ENCODE assay signal across 8 cellular contexts in the genomic region with DNA sequence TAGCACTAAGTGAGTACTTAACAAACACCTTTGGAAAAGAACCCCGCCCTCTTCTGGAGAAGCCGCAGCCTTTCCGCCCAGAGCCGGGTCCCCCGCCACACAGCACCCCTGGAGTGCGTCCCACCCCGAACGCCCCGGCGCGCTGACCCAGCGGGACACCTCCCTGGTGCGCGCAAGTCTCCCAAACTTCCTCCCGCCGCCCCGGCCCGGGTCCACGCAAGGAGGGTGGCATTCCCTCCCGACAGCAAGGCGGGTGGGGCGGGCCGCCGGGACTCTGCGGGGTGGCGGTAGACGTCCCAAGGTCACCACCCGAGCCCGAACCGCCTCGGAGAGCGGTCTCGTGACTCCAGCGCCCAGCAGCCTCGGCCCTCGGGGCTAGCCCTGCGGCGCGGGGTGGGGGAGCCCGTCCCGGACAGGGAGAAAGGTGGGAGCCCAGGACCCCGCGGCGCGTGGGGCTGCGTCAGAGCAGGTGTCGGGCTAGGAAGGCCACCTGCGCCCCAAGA. TPM values are rescaled to one million over a fixed set of nuclear protein-coding genes. Genes with fewer than 3 reads are reported as not detected.
DNase-seq lines count a peak whose midpoint lies in the region; TF ChIP-seq lines count a peak whose summit lies in the region.

No MANE protein-coding gene starts in this region.

- TF ChIP-seq CTCF in HFFc6 (IDR thresholded peaks at IDR 0.05), result peak; percentile 53; the same call in 1 of the 2 replicates
- TF ChIP-seq CTCF in MM.1S (IDR thresholded peaks at IDR 0.05; ENCODE audit: low read length), result peak; percentile 6; the same call in 1 of the 2 replicates
- TF ChIP-seq CTCF in esophagus muscularis mucosa (IDR thresholded peaks at IDR 0.05), result peak in 1 of 3 experiments; percentile 7
- TF ChIP-seq CTCF in thyroid gland (IDR thresholded peaks at IDR 0.05), result peak in 1 of 6 experiments; percentile 8

- H3K79me2 ChIP-seq in MM.1S (ENCODE audit: low read length), result peaks cover 56% of the 10 kb centered on the region

- peak overlapping the region; percentile 99 for H3K4me2 ChIP-seq in MM.1S (ENCODE audit: low read depth, low read length)

- no peaks in the 10 kb centered on the region for H3K36me3 Mint-ChIP-seq in HFFc6 (ENCODE audit: low read depth)

- peaks cover 25% of the 10 kb centered on the region for H3K4me1 ChIP-seq in MM.1S (ENCODE audit: low read length)
- H3K4me1 ChIP-seq in esophagus muscularis mucosa, result peaks cover 27 to 37% (median 34%) of the 10 kb centered on the region in 4 donors
- H3K4me1 ChIP-seq in muscle layer of duodenum (ENCODE audit: control insufficient read depth in 1 of 2, insufficient read depth in 2 of 2, low read length in 2 of 2), result peaks cover 0 to 23% of the 10 kb centered on the region in 2 donors
- H3K4me1 ChIP-seq in thyroid gland, result peaks cover 11 to 15% of the 10 kb centered on the region in 2 donors

- intact Hi-C loops in esophagus muscularis mucosa (cut with DNase I) (loop anchor here (10.0 kb wide), 1 partner anchor 172 kb away; no protein-coding TSS in a partner anchor), thyroid gland (cut with DNase I) (no loop called here)

- TF ChIP-seq POLR2A in esophagus muscularis mucosa (IDR thresholded peaks at IDR 0.05; ENCODE audit: low read depth) (no peak), thyroid gland (IDR thresholded peaks at IDR 0.05) (no peak)

- peaks cover 3% of the 10 kb centered on the region; the same call in 1 of the 2 replicates for H3K27me3 Mint-ChIP-seq in HFFc6 (ENCODE audit: insufficient read depth)

- H3K36me3 ChIP-seq in MM.1S (replicated peaks; ENCODE audit: insufficient read depth, low read length), result peaks cover 6% of the 10 kb centered on the region; the same call in 1 of the 2 replicates
- peaks cover under 1 to 15% (median 4%) of the 10 kb centered on the region in 4 donors for H3K36me3 ChIP-seq in esophagus muscularis mucosa
- H3K36me3 ChIP-seq in muscle layer of duodenum (ENCODE audit: control insufficient read depth in 1 of 2, insufficient read depth in 2 of 2, low read length in 2 of 2), result peaks cover 5 to 11% of the 10 kb centered on the region in 2 donors
- H3K36me3 ChIP-seq in thyroid gland, result peaks cover 0 to 1% of the 10 kb centered on the region in 2 donors

- H3K4me3 ChIP-seq in MM.1S (ENCODE audit: low read length) (peak overlapping the region; percentile 98), esophagus muscularis mucosa (peak overlapping the region; percentile 97 to 100 (median 99)), muscle layer of duodenum (ENCODE audit: low read depth in 1 of 2, low read length in 2 of 2) (peak overlapping the region; percentile 74 to 99), thyroid gland (replicated peaks in 1 of 3) (peak overlapping the region; percentile 77 to 99 (median 93))

- no peaks in the 10 kb centered on the region for H3K9me2 ChIP-seq in MM.1S (replicated peaks; ENCODE audit: insufficient read depth, low read length)

- H3F3A ChIP-seq in MM.1S (ENCODE audit: insufficient read depth, low read length), result 0 out of 2 replicates have a peak, but pooled peaks cover under 1% of the 10 kb centered on the region

- DNase-seq in NCI-H146 (lab: John Stamatoyannopoulos, UW) (peak; percentile 51), NCI-H146 treated with DMSO at 0.1 percent for 48 hours (lab: John Stamatoyannopoulos, UW; ENCODE audit: unreplicated experiment) (no peak), HFFc6 (no peak), MM.1S (peak; percentile 26), esophagus muscularis mucosa (ENCODE audit: extremely low spot score) (no peak), thyroid gland (peak; percentile 43 to 46)
- peak; percentile 28 for DNase-seq in activated CD8-positive, alpha-beta memory T cell treated with anti-CD3 and anti-CD28 coated beads, Interleukin-2, amount 50 U/mL, for 4 hours

- H3K27ac Mint-ChIP-seq in HFFc6, result peak overlapping the region; percentile 49; the same call in 1 of the 2 replicates

- TF ChIP-seq EP300 in esophagus muscularis mucosa (IDR thresholded peaks at IDR 0.05), result no peak

- H3K4me1 Mint-ChIP-seq in HFFc6 (ENCODE audit: low read depth), result peaks cover 39% of the 10 kb centered on the region

- H3K27ac ChIP-seq in MM.1S (ENCODE audit: low read length) (peak overlapping the region; percentile 76), esophagus muscularis mucosa (replicated peaks in 1 of 4) (peak overlapping the region; percentile 89 to 92 (median 91)), muscle layer of duodenum (ENCODE audit: low read length) (no peak overlapping the region), thyroid gland (peak overlapping the region; percentile 77 to 91 (median 85))

- no peaks in the 10 kb centered on the region for H3K27me3 ChIP-seq in MM.1S (replicated peaks; ENCODE audit: insufficient read depth, low read length)
- no peaks in the 10 kb centered on the region for H3K27me3 ChIP-seq in esophagus muscularis mucosa
- H3K27me3 ChIP-seq in muscle layer of duodenum (ENCODE audit: low read depth, low read length), result no peaks in the 10 kb centered on the region
- no peaks in the 10 kb centered on the region for H3K27me3 ChIP-seq in thyroid gland

- peak overlapping the region; percentile 94 for H2AFZ ChIP-seq in MM.1S (ENCODE audit: low read length)

- no peaks in the 10 kb centered on the region; the same call in 1 of the 2 replicates for H3K9me3 Mint-ChIP-seq in HFFc6

- 0% methylated on average over 18 of the region's 48 CpGs for WGBS in esophagus muscularis mucosa
- WGBS in thyroid gland, 2 donors, result 0 to 2% methylated on average over 29 to 33 of the region's 48 CpGs

- peak overlapping the region; percentile 95 for H3K4me3 Mint-ChIP-seq in HFFc6

- H3K9ac ChIP-seq in MM.1S (ENCODE audit: low read length), result peak overlapping the region; percentile 98

- H3K9me3 ChIP-seq in MM.1S (replicated peaks; ENCODE audit: insufficient read depth, low read length) (no peaks in the 10 kb centered on the region), esophagus muscularis mucosa (no peaks in the 10 kb centered on the region), muscle layer of duodenum (ENCODE audit: control insufficient read depth in 1 of 2, low read length in 2 of 2) (no peaks in the 10 kb centered on the region), thyroid gland (no peaks in the 10 kb centered on the region)

- H4K20me1 ChIP-seq in MM.1S (ENCODE audit: insufficient read depth, low read length), result peaks cover 18% of the 10 kb centered on the region

RNA-seq across cellular contexts. Expression of gene CCDC93, which starts 0.6 kb away (rescaled TPM):
- 10 to 100 TPM; 13.4 to 17.2 (median 14.4) TPM for total RNA-seq in HFFc6 (2021; fragmentation: NEBNext Ultra II Directional; extraction: Animal tissue kit (Norgen Biotek cat#: 25700))
- total RNA-seq in esophagus muscularis mucosa, result 10 to 100 TPM; 14.4 to 17.0 (median 16.0) TPM
- 10 to 100 TPM; 25.6 to 52.4 (median 33.1) TPM for total RNA-seq in thyroid gland

Comparison
In these comparisons a context has a peak if more than half of its experiments do, and no peak if none do; other contexts are left out.
1. DNase-seq: peak in NCI-H146 (single experiment), MM.1S (single experiment), activated CD8-positive, alpha-beta memory T cell treated with anti-CD3 and anti-CD28 coated beads, Interleukin-2, amount 50 U/mL, for 4 hours (single experiment) and thyroid gland (2 of 2); none in NCI-H146 treated with DMSO at 0.1 percent for 48 hours (single experiment), HFFc6 (single experiment) and esophagus muscularis mucosa (single experiment).
2. Peak in every context shown above with its lines, with median percentiles within 50 percentile points of each other: H3K4me3 ChIP-seq.